Comparison of ENCODE assay signal across 8 cellular contexts in genomic region chr19:5170329-5170745, GRCh38.
A peak's percentile ranks its signal among the peaks of the same experiment; 100 is the strongest.
DNase-seq lines count a peak whose midpoint lies in the region; ATAC-seq, FAIRE-seq and TF ChIP-seq lines count a peak whose summit lies in the region.

No MANE protein-coding gene starts in this region.

- POLR2A ChIA-PET in CD4-positive, alpha-beta T cell (lab: Charles Lee), result no interaction called here

- no peak overlapping the region for H2AFZ ChIP-seq in GM23248

- no peaks in the 10 kb centered on the region for H3K9me3 Mint-ChIP-seq in CD4-positive, alpha-beta T cell

- H3K27ac Mint-ChIP-seq in CD4-positive, alpha-beta T cell, result no peak overlapping the region

- H3K27ac ChIP-seq in CD4-positive, alpha-beta T cell (ENCODE audit: low read depth, low read length), result no peak overlapping the region
- H3K27ac ChIP-seq in right lobe of liver, result no peak overlapping the region
- H3K27ac ChIP-seq in GM23248, result no peak overlapping the region

- CTCF ChIA-PET in CD4-positive, alpha-beta T cell (lab: Charles Lee), result no interaction called here

- no peaks in the 10 kb centered on the region for H3K27me3 Mint-ChIP-seq in CD4-positive, alpha-beta T cell

- ATAC-seq in CD4-positive, alpha-beta T cell (ENCODE audit: poor library complexity), result no peak
- ATAC-seq in right lobe of liver (peak; percentile 35 to 65 (median 44)), HG03159 (IDR thresholded peaks at IDR 0.05; ENCODE audit: unreplicated experiment) (no peak)

- H3K9me3 ChIP-seq in CD4-positive, alpha-beta T cell (ENCODE audit: control insufficient read depth, low read length), result no peaks in the 10 kb centered on the region
- no peaks in the 10 kb centered on the region for H3K9me3 ChIP-seq in right lobe of liver
- H3K9me3 ChIP-seq in GM23248 (ENCODE audit: low read depth), result no peaks in the 10 kb centered on the region

- no peaks in the 10 kb centered on the region for H3K36me3 Mint-ChIP-seq in CD4-positive, alpha-beta T cell (ENCODE audit: low read depth)

- no peaks in the 10 kb centered on the region for H3K79me2 ChIP-seq in GM23248 (ENCODE audit: insufficient read depth)

- H3K9ac ChIP-seq in GM23248, result no peak overlapping the region

- intact Hi-C loops in CD4-positive, alpha-beta T cell (cut with DNase I, micrococcal nuclease), result loop anchor here in 1 of 2 experiments (5.0 kb wide), 1 partner anchor 123 kb away; no protein-coding TSS in a partner anchor
- intact Hi-C loops in right lobe of liver (cut with DNase I), result no loop called here

- H3K27me3 ChIP-seq in CD4-positive, alpha-beta T cell (ENCODE audit: control insufficient read depth, insufficient read depth, low read length), result no peaks in the 10 kb centered on the region
- H3K27me3 ChIP-seq in right lobe of liver (no peaks in the 10 kb centered on the region), GM23248 (replicated peaks; ENCODE audit: insufficient read depth) (no peaks in the 10 kb centered on the region)

- H4K20me1 ChIP-seq in GM23248 (ENCODE audit: insufficient read depth), result no peaks in the 10 kb centered on the region

- no peaks in the 10 kb centered on the region for H3K4me1 Mint-ChIP-seq in CD4-positive, alpha-beta T cell (ENCODE audit: low read depth)

- 66% methylated on average over 4 of the region's 4 CpGs for WGBS in right lobe of liver (ENCODE audit: insufficient coverage, low coverage, low lambda C conversion rate, missing lambda C conversion rate)
- 71 to 78% methylated on average over 4 of the region's 4 CpGs for WGBS in GM23248 (ENCODE audit: low coverage in 1 of 2, low lambda C conversion rate in 2 of 2, missing lambda C conversion rate in 2 of 2), 2 experiments

- no peaks in the 10 kb centered on the region for H3K4me1 ChIP-seq in right lobe of liver
- H3K4me1 ChIP-seq in GM23248 (ENCODE audit: insufficient read depth), result peaks cover 20% of the 10 kb centered on the region

- H3K4me3 ChIP-seq in right lobe of liver (no peak overlapping the region), GM23248 (no peak overlapping the region)

- H3K36me3 ChIP-seq in right lobe of liver (no peaks in the 10 kb centered on the region), GM23248 (ENCODE audit: low read depth) (no peaks in the 10 kb centered on the region)

- peaks cover 13% of the 10 kb centered on the region for H3F3A ChIP-seq in GM23248 (ENCODE audit: insufficient read depth)

- peak; percentile 42 for TF ChIP-seq CTCF in CD4-positive, alpha-beta T cell (IDR thresholded peaks at IDR 0.05)
- TF ChIP-seq CTCF in right lobe of liver (IDR thresholded peaks at IDR 0.05), result peak; percentile 28 to 51 (median 39)

- no peak overlapping the region for H3K4me3 Mint-ChIP-seq in CD4-positive, alpha-beta T cell

- no peaks in the 10 kb centered on the region for H3K9me2 ChIP-seq in GM23248 (ENCODE audit: insufficient read depth)

- no peak overlapping the region for H3K4me2 ChIP-seq in GM23248 (ENCODE audit: unreplicated experiment)

- no peak for FAIRE-seq in RCC 7860 (lab: Jason Lieb, UNC)

- TF ChIP-seq POLR2A in right lobe of liver (IDR thresholded peaks at IDR 0.05), result no peak

- in situ Hi-C loops in GM23248 (cut with MboI), result no loop called here

- peak in 9 of 10 experiments; percentile 22 to 58 (median 45) for DNase-seq in CD4-positive, alpha-beta T cell
- DNase-seq in NCI-H69 (lab: John Stamatoyannopoulos, UW) (peak; percentile 13), right lobe of liver (peak in 2 of 3 donors; percentile 35 to 61), RCC 7860 (ENCODE audit: low spot score) (no peak), GM23248 (no peak)
- peak; percentile 27 for DNase-seq in activated T-helper 9 cell treated with anti-CD3 and anti-CD28 coated beads, Interleukin-2, amount 50 U/mL, for 16 hours (ENCODE audit: low read depth)
- DNase-seq in stimulated activated naive CD4-positive, alpha-beta T cell (lab: John Stamatoyannopoulos, UW), result peak in 5 of 6 experiments; percentile 12 to 35 (median 17)

Comparison
In these comparisons a context has a peak if more than half of its experiments do, and no peak if none do; other contexts are left out.
1. ATAC-seq: peak in right lobe of liver (4 of 4); none in CD4-positive, alpha-beta T cell (single experiment) and HG03159 (single experiment).
2. DNase-seq: peak in CD4-positive, alpha-beta T cell (9 of 10), NCI-H69 (single experiment), activated T-helper 9 cell treated with anti-CD3 and anti-CD28 coated beads, Interleukin-2, amount 50 U/mL, for 16 hours (single experiment), right lobe of liver (2 of 3) and stimulated activated naive CD4-positive, alpha-beta T cell (5 of 6); none in RCC 7860 (single experiment) and GM23248 (single experiment).